9 cellular contexts compared by ENCODE assay signal in the genomic region with DNA sequence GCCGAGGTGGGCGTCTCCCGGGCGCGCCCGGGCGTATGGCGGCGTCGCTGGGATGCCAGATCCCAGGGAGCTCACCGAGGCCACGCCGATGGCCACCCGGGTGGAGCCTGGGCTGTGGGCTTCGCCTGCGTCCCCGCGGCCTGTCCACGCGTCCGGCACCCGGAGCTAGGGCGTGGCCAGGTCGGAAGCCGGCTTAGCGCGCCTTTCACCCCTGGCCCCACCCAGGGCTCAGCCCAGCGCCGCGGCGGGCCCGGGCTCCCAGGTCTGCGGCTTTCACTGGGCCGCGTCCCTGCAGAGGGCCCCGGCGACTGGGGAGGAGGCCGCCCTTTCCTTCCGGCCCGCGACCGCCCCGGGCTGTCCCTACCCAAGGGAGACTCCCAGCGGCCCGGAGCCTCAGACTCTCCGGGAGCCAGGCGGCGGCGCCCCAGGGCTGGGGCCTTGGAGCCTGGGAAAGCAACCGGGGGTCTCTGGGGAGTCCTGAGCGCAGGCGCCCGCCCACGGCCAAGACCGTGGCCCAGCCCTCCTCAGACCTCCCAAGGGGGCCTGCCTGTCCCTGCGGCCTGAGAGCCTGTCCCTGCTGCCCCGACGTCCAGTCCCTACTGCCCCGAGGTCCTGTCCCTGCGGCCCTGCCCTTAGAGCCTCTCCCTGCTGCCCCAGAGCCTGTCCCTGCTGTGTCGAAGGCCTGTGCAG. TPM values are rescaled to one million over a fixed set of nuclear protein-coding genes. Genes with fewer than 3 reads are reported as not detected.
DNase-seq lines count a peak whose midpoint lies in the region; ATAC-seq and TF ChIP-seq lines count a peak whose summit lies in the region.
"Had no signal": no experiment of that assay in that cellular context is flagged by ENCODE, and none has a peak within 500 bp of the region (broad histone marks: within the 10 kb centered on the region; RNA-seq: fewer than 3 reads in every experiment).

No MANE protein-coding gene starts in this region.

- H3K4me3 Mint-ChIP-seq in activated T-helper 17 cell treated with anti-CD3 and anti-CD28 coated beads, Interleukin-2, amount 50 U/mL, for 72 hours: peak overlapping the region; percentile 43
- no peak overlapping the region for H3K4me3 Mint-ChIP-seq in chondrocyte (ENCODE audit: unreplicated experiment)
- H3K4me3 Mint-ChIP-seq: stimulated activated naive CD8-positive, alpha-beta T cell treated with anti-CD3 and anti-CD28 coated beads, Interleukin-15, Interleukin-2, amounts not matched to agents 100 ng/mL and 50 ng/mL, for 24 hours had no signal

- peaks cover 4% of the 10 kb centered on the region for H3K4me1 Mint-ChIP-seq in activated T-helper 17 cell treated with anti-CD3 and anti-CD28 coated beads, Interleukin-2, amount 50 U/mL, for 72 hours
- peaks cover 5% of the 10 kb centered on the region for H3K4me1 Mint-ChIP-seq in chondrocyte (ENCODE audit: low read depth)

- H3K4me3 ChIP-seq in AG04449 (ENCODE audit: low read depth, low read length): peak overlapping the region; percentile 8; the same call in 1 of the 2 replicates

- peak; percentile 51 for ATAC-seq in GM19452 (IDR thresholded peaks at IDR 0.05; ENCODE audit: unreplicated experiment)
- peak; percentile 81 for ATAC-seq in activated T-helper 17 cell treated with anti-CD3 and anti-CD28 coated beads, Interleukin-2, amount 50 U/mL, for 72 hours (replicated peaks)

- no peak for TF ChIP-seq CTCF in AG04449 (IDR thresholded peaks at IDR 0.05; ENCODE audit: insufficient read depth, low read length, missing control alignments)
- no peak for TF ChIP-seq CTCF in chondrocyte (IDR thresholded peaks at IDR 0.05)

- no peaks in the 10 kb centered on the region for H3K9me3 Mint-ChIP-seq in activated T-helper 17 cell treated with anti-CD3 and anti-CD28 coated beads, Interleukin-2, amount 50 U/mL, for 72 hours
- H3K9me3 Mint-ChIP-seq in chondrocyte (ENCODE audit: low read depth): peaks cover 4% of the 10 kb centered on the region
- H3K9me3 Mint-ChIP-seq: stimulated activated naive CD8-positive, alpha-beta T cell treated with anti-CD3 and anti-CD28 coated beads, Interleukin-15, Interleukin-2, amounts not matched to agents 100 ng/mL and 50 ng/mL, for 24 hours had no signal

- peaks cover 26% of the 10 kb centered on the region for H3K27me3 Mint-ChIP-seq in activated T-helper 17 cell treated with anti-CD3 and anti-CD28 coated beads, Interleukin-2, amount 50 U/mL, for 72 hours
- peaks cover 27% of the 10 kb centered on the region for H3K27me3 Mint-ChIP-seq in chondrocyte (ENCODE audit: low read depth)

- no peaks in the 10 kb centered on the region for H3K36me3 Mint-ChIP-seq in activated T-helper 17 cell treated with anti-CD3 and anti-CD28 coated beads, Interleukin-2, amount 50 U/mL, for 72 hours (ENCODE audit: low read depth)
- peaks cover 4% of the 10 kb centered on the region for H3K36me3 Mint-ChIP-seq in chondrocyte (ENCODE audit: low read depth)

- DNase-seq in AG04449 (ENCODE audit: low read depth, low spot score): no peak
- DNase-seq in left kidney (ENCODE audit: low read depth, low spot score): peak; percentile 71
- DNase-seq in occipital lobe (lab: John Stamatoyannopoulos, UW): no peak
- no peak for DNase-seq in NCI-H2196 treated with DMSO at 0.1 percent for 48 hours (lab: John Stamatoyannopoulos, UW; ENCODE audit: unreplicated experiment)
- DNase-seq in HEK293T (ENCODE audit: extremely low spot score): no peak
- no peak for DNase-seq in chondrocyte (ENCODE audit: low spot score)

- CTCF ChIA-PET in AG04449 (lab: Yijun Ruan, JAX) (interaction anchor here (0.7 to 1.5 kb wide), 3 partner anchors 19 to 623 kb away, joined by 3 to 5 read pairs (median 3); no protein-coding TSS in a partner anchor), HEK293T (lab: Yijun Ruan, JAX) (no interaction called here)

- POLR2A ChIA-PET in AG04449 (lab: Yijun Ruan, JAX) (no interaction called here), HEK293T (lab: Yijun Ruan, JAX) (no interaction called here)

- H3K27ac Mint-ChIP-seq in activated T-helper 17 cell treated with anti-CD3 and anti-CD28 coated beads, Interleukin-2, amount 50 U/mL, for 72 hours: no peak overlapping the region
- no peak overlapping the region for H3K27ac Mint-ChIP-seq in chondrocyte (ENCODE audit: unreplicated experiment)
- H3K27ac Mint-ChIP-seq: stimulated activated naive CD8-positive, alpha-beta T cell treated with anti-CD3 and anti-CD28 coated beads, Interleukin-15, Interleukin-2, amounts not matched to agents 100 ng/mL and 50 ng/mL, for 24 hours had no signal

TF ChIP-seq in HEK293T, 16 proteins besides CTCF, POLR2A, EP300 and RAD21:
- TF ChIP-seq ARNT (IDR thresholded peaks at IDR 0.05) (no peak), TARDBP (IDR thresholded peaks at IDR 0.05) (no peak), L3MBTL2 (conservative IDR thresholded peaks at IDR 0.05) (no peak), FOXM1 (IDR thresholded peaks at IDR 0.05; ENCODE audit: borderline replicate concordance) (no peak), BHLHE40 (IDR thresholded peaks at IDR 0.05; ENCODE audit: borderline replicate concordance) (no peak), ELF4 (IDR thresholded peaks at IDR 0.05) (no peak), ZNF384 (IDR thresholded peaks at IDR 0.05) (no peak), NFRKB (IDR thresholded peaks at IDR 0.05) (no peak), CTBP1 (IDR thresholded peaks at IDR 0.05; ENCODE audit: borderline replicate concordance) (no peak), FOXK2 (IDR thresholded peaks at IDR 0.05) (no peak), PKNOX1 (IDR thresholded peaks at IDR 0.05) (no peak), FOXA1 (IDR thresholded peaks at IDR 0.05) (no peak), HDGF (IDR thresholded peaks at IDR 0.05; ENCODE audit: borderline replicate concordance) (no peak), SUZ12 (IDR thresholded peaks at IDR 0.05) (no peak), SP1 (IDR thresholded peaks at IDR 0.05) (no peak), LEF1 (IDR thresholded peaks at IDR 0.05; ENCODE audit: borderline replicate concordance) (no peak)

RNA-seq across cellular contexts. Expression of gene ITM2C, which starts 36.3 kb away (rescaled TPM):
- 10 to 100 TPM; 28.7 to 45.0 TPM for total RNA-seq in activated T-helper 17 cell treated with anti-CD3 and anti-CD28 coated beads, Interleukin-2, amount 50 U/mL, for 72 hours
- total RNA-seq in occipital lobe (112 TPM), chondrocyte (114 to 215 TPM (median 208 TPM) in 3 replicates)
